7 cellular contexts compared by ENCODE assay signal in genomic region chr2:230416061-230416721, GRCh38. TPM values are rescaled to one million over a fixed set of nuclear protein-coding genes. Genes with fewer than 3 reads are reported as not detected.
A peak's percentile ranks its signal among the peaks of the same experiment; 100 is the strongest.
DNase-seq lines count a peak whose midpoint lies in the region; ATAC-seq, FAIRE-seq and TF ChIP-seq lines count a peak whose summit lies in the region.

TSS of gene SP100 (plus strand) at chr2:230416201. CDS start at chr2:230416297, 96 bp downstream.

- peak within 1 kb of the TSS; percentile 91 to 97 for H3K27ac ChIP-seq in uterus

- intact Hi-C loops in activated T-helper 1 cell treated with anti-CD3 and anti-CD28 coated beads, Interleukin-12 subunit alpha, Interleukin-12 subunit beta, Interleukin-2, Interleukin-4 antibody, amounts not matched to agents 30 ng/mL and 10 ng/mL and 1 ng/mL, durations not matched to agents 14 hours and 24 hours and 36 hours (cut with micrococcal nuclease), result loop anchor here (1.0 to 5.0 kb wide), 10 partner anchors 9 to 381 kb away; partner anchors contain the start of genes CAB39, SP140 and SP140L
- intact Hi-C loops in uterus (cut with DNase I; ENCODE audit: low total_unique reads), result no loop called here

- H3K4me3 Mint-ChIP-seq in activated T-helper 1 cell treated with anti-CD3 and anti-CD28 coated beads, Interleukin-12 subunit alpha, Interleukin-12 subunit beta, Interleukin-2, Interleukin-4 antibody, amounts not matched to agents 30 ng/mL and 10 ng/mL and 1 ng/mL, durations not matched to agents 14 hours and 24 hours and 36 hours, result peak within 1 kb of the TSS; percentile 97

- peak; percentile 50 to 71 for TF ChIP-seq POLR2A in uterus (IDR thresholded peaks at IDR 0.05)

- H3K9me3 Mint-ChIP-seq in activated T-helper 1 cell treated with anti-CD3 and anti-CD28 coated beads, Interleukin-12 subunit alpha, Interleukin-12 subunit beta, Interleukin-2, Interleukin-4 antibody, amounts not matched to agents 30 ng/mL and 10 ng/mL and 1 ng/mL, durations not matched to agents 14 hours and 24 hours and 36 hours, result no peaks in the 10 kb centered on the region

- H3K36me3 ChIP-seq in uterus, result no peaks in the 10 kb centered on the region

- no peak for FAIRE-seq in RCC 7860 (lab: Jason Lieb, UNC)

- ATAC-seq in GM18858 (IDR thresholded peaks at IDR 0.05; ENCODE audit: unreplicated experiment) (peak; percentile 74), HG03039 (IDR thresholded peaks at IDR 0.05; ENCODE audit: unreplicated experiment) (peak; percentile 69)

- DNase-seq in RCC 7860 (ENCODE audit: low spot score) (peak; percentile 72), foreskin fibroblast (peak; percentile 76 to 91), putamen (ENCODE audit: low spot score) (peak; percentile 25), uterus (peak; percentile 73 to 79)
- DNase-seq in activated T-helper 1 cell treated with anti-CD3 and anti-CD28 coated beads, Interleukin-12 subunit alpha, Interleukin-12 subunit beta, Interleukin-2, Interleukin-4 antibody, amounts not matched to agents 30 ng/mL and 10 ng/mL and 1 ng/mL, durations not matched to agents 14 hours and 24 hours and 36 hours (ENCODE audit: low spot score), result peak; percentile 79

- H3K4me3 ChIP-seq in foreskin fibroblast (ENCODE audit: low read depth in 1 of 2, low read length in 2 of 2) (peak within 1 kb of the TSS; percentile 71 to 73), uterus (peak within 1 kb of the TSS; percentile 45 to 57)

- H3K27me3 Mint-ChIP-seq in activated T-helper 1 cell treated with anti-CD3 and anti-CD28 coated beads, Interleukin-12 subunit alpha, Interleukin-12 subunit beta, Interleukin-2, Interleukin-4 antibody, amounts not matched to agents 30 ng/mL and 10 ng/mL and 1 ng/mL, durations not matched to agents 14 hours and 24 hours and 36 hours (ENCODE audit: insufficient read depth), result no peaks in the 10 kb centered on the region

- H3K9me3 ChIP-seq in uterus, result no peaks in the 10 kb centered on the region

- TF ChIP-seq CTCF in foreskin fibroblast (IDR thresholded peaks at IDR 0.05; ENCODE audit: low read depth, low read length) (no peak), uterus (IDR thresholded peaks at IDR 0.05) (no peak)

- H3K27ac Mint-ChIP-seq in activated T-helper 1 cell treated with anti-CD3 and anti-CD28 coated beads, Interleukin-12 subunit alpha, Interleukin-12 subunit beta, Interleukin-2, Interleukin-4 antibody, amounts not matched to agents 30 ng/mL and 10 ng/mL and 1 ng/mL, durations not matched to agents 14 hours and 24 hours and 36 hours, result peak within 1 kb of the TSS; percentile 92

- H3K4me1 Mint-ChIP-seq in activated T-helper 1 cell treated with anti-CD3 and anti-CD28 coated beads, Interleukin-12 subunit alpha, Interleukin-12 subunit beta, Interleukin-2, Interleukin-4 antibody, amounts not matched to agents 30 ng/mL and 10 ng/mL and 1 ng/mL, durations not matched to agents 14 hours and 24 hours and 36 hours (ENCODE audit: low read depth), result peaks cover 86% of the 10 kb centered on the region

- no peaks in the 10 kb centered on the region for H3K27me3 ChIP-seq in uterus

- H3K4me1 ChIP-seq in uterus, result no peaks in the 10 kb centered on the region

- peaks cover 34% of the 10 kb centered on the region for H3K36me3 Mint-ChIP-seq in activated T-helper 1 cell treated with anti-CD3 and anti-CD28 coated beads, Interleukin-12 subunit alpha, Interleukin-12 subunit beta, Interleukin-2, Interleukin-4 antibody, amounts not matched to agents 30 ng/mL and 10 ng/mL and 1 ng/mL, durations not matched to agents 14 hours and 24 hours and 36 hours (ENCODE audit: low read depth)

RNA-seq across cellular contexts. Expression of gene SP100, which starts in this region (rescaled TPM):
- 161 and 171 TPM in 2 replicates for total RNA-seq in activated T-helper 1 cell treated with anti-CD3 and anti-CD28 coated beads, Interleukin-12 subunit alpha, Interleukin-12 subunit beta, Interleukin-2, Interleukin-4 antibody, amounts not matched to agents 30 ng/mL and 10 ng/mL and 1 ng/mL, durations not matched to agents 14 hours and 24 hours and 36 hours
- total RNA-seq in uterus, result 100 to 1,000 TPM in 3 of 4 donors, 10 to 100 TPM in 1; 65.9 to 197 (median 123) TPM

Comparison
In these comparisons a context has a peak if more than half of its experiments do, and no peak if none do; other contexts are left out.
1. Peak in every context shown above with its lines: DNase-seq, ATAC-seq, H3K4me3 ChIP-seq and H3K27ac ChIP-seq.
2. DNase-seq: peak in every context shown above with its lines; median percentile 84 in foreskin fibroblast; 79 in activated T-helper 1 cell treated with anti-CD3 and anti-CD28 coated beads, Interleukin-12 subunit alpha, Interleukin-12 subunit beta, Interleukin-2, Interleukin-4 antibody, amounts not matched to agents 30 ng/mL and 10 ng/mL and 1 ng/mL, durations not matched to agents 14 hours and 24 hours and 36 hours; 76 in uterus; 72 in RCC 7860; 25 in putamen.